In the genomic region with DNA sequence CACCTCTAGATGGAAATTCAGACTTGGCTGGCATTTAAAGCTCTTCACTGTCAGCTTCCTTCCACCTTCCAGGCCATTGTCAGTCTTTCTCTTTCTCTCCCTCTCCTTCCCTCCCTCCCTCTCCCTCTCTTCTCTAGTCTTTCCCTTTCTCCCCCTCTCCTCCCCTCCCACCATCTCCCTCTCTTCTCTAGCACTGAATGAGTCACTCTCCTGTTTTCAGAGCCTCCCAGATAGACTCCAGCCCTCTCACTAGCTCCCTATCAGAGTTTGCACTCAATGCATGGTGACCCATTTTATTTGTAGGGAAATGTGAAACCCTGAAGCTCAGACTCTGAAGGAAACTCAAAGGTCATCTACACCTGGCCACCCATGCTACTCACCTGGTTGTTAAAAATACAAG, we compare ENCODE assay signal across 15 cellular contexts. TPM values are rescaled to one million over a fixed set of nuclear protein-coding genes. Genes with fewer than 3 reads are reported as not detected.
DNase-seq lines count a peak whose midpoint lies in the region; ATAC-seq and TF ChIP-seq lines count a peak whose summit lies in the region.
"Had no signal": no experiment of that assay in that cellular context is flagged by ENCODE, and none has a peak within 500 bp of the region (broad histone marks: within the 10 kb centered on the region; RNA-seq: fewer than 3 reads in every experiment).

No MANE protein-coding gene starts in this region.

- no peaks in the 10 kb centered on the region for H3K27me3 ChIP-seq in smooth muscle cell (ENCODE audit: low read depth)
- H3K27me3 ChIP-seq: stomach had no signal

- peak overlapping the region; percentile 6 for H3K27ac ChIP-seq in smooth muscle cell (ENCODE audit: low read depth)
- H3K27ac ChIP-seq: 22Rv1, PC-9, stomach had no signal

- no peaks in the 10 kb centered on the region for H3K9me3 ChIP-seq in smooth muscle cell (replicated peaks; ENCODE audit: low read depth)
- H3K9me3 ChIP-seq: HAP-1, stomach had no signal

- no peaks in the 10 kb centered on the region for H4K20me1 ChIP-seq in smooth muscle cell (ENCODE audit: low read depth)

- ATAC-seq in T-cell (replicated peaks in 1 of 4) = no peak
- ATAC-seq in HG02852 (IDR thresholded peaks at IDR 0.05; ENCODE audit: unreplicated experiment) = no peak

- H3K36me3 ChIP-seq in smooth muscle cell (ENCODE audit: low read depth) = no peaks in the 10 kb centered on the region
- H3K36me3 ChIP-seq: HAP-1 had no signal

- H3K27me3 Mint-ChIP-seq in T-cell = no peaks in the 10 kb centered on the region

- POLR2A ChIA-PET in T-cell (lab: Charles Lee) = interaction anchor here in 1 of 2 donors (0.6 kb wide), 1 partner anchor 52 kb away, joined by 3 read pairs; no protein-coding TSS in a partner anchor

- no peak for TF ChIP-seq CTCF in fibroblast of pulmonary artery (IDR thresholded peaks at IDR 0.05; ENCODE audit: low read length, missing control alignments)
- TF ChIP-seq CTCF in smooth muscle cell (IDR thresholded peaks at IDR 0.05; ENCODE audit: borderline replicate concordance, insufficient read depth, poor library complexity, severe bottlenecking) = no peak

- H2AFZ ChIP-seq in smooth muscle cell (ENCODE audit: low read depth) = no peak overlapping the region
- H2AFZ ChIP-seq: PC-9 had no signal

- CTCF ChIA-PET in T-cell (lab: Charles Lee) = interaction anchor here (0.5 to 1.5 kb wide), 5 partner anchors 10 to 200 kb away, joined by 3 to 6 read pairs (median 4); no protein-coding TSS in a partner anchor

- H3K4me2 ChIP-seq in smooth muscle cell = peak overlapping the region; percentile 10
- H3K4me2 ChIP-seq: PC-9 had no signal

- peaks cover 27 to 46% (median 30%) of the 10 kb centered on the region in 3 donors for H3K4me1 Mint-ChIP-seq in T-cell

- H3K4me3 ChIP-seq in fibroblast of pulmonary artery (replicated peaks; ENCODE audit: low read depth, low read length) (no peak overlapping the region), smooth muscle cell (no peak overlapping the region)
- H3K4me3 ChIP-seq: HAP-1, PC-9, stomach had no signal

- H3K4me1 ChIP-seq in smooth muscle cell (ENCODE audit: low read depth) = peaks cover 9% of the 10 kb centered on the region
- H3K4me1 ChIP-seq: HAP-1, stomach had no signal

- peaks cover 12% of the 10 kb centered on the region for H3K36me3 Mint-ChIP-seq in T-cell

- peak overlapping the region; percentile 67 to 82 for H3K27ac Mint-ChIP-seq in T-cell
- H3K27ac Mint-ChIP-seq: activated T-helper 2 cell treated with anti-CD3 and anti-CD28 coated beads, Interferon-gamma antibody, Interleukin-2, Interleukin-4, amounts not matched to agents 10 μg/mL and 5 μg/mL and 100 μg/mL, durations not matched to agents 14 hours and 24 hours and 36 hours had no signal

- no peak overlapping the region for H3K4me3 Mint-ChIP-seq in T-cell

- H3F3A ChIP-seq in smooth muscle cell (ENCODE audit: low read depth) = peaks cover 5% of the 10 kb centered on the region

- no peak overlapping the region for H3K9ac ChIP-seq in smooth muscle cell (ENCODE audit: low read depth)

- DNase-seq in DMS53 (lab: John Stamatoyannopoulos, UW) (peak; percentile 15), DMS53 treated with DMSO at 0.1 percent for 48 hours (lab: John Stamatoyannopoulos, UW; ENCODE audit: unreplicated experiment) (no peak), T-cell (no peak), fibroblast of pulmonary artery (ENCODE audit: low read depth) (peak; percentile 63), smooth muscle cell (lab: John Stamatoyannopoulos, UW; ENCODE audit: unreplicated experiment) (no peak), HuH-7.5 (ENCODE audit: low spot score) (no peak), KG1 (lab: John Stamatoyannopoulos, UW) (no peak)
- DNase-seq: NCI-H1694 treated with DMSO at 0.1 percent for 48 hours; PC-9; stimulated activated CD4-positive, alpha-beta T cell treated with anti-CD3 and anti-CD28 coated beads, Interleukin-15, amount 100 ng/mL, for 24 hours; stomach had no signal

- H3K9me3 Mint-ChIP-seq in T-cell = no peaks in the 10 kb centered on the region
- H3K9me3 Mint-ChIP-seq: activated T-helper 2 cell treated with anti-CD3 and anti-CD28 coated beads, Interferon-gamma antibody, Interleukin-2, Interleukin-4, amounts not matched to agents 10 μg/mL and 5 μg/mL and 100 μg/mL, durations not matched to agents 14 hours and 24 hours and 36 hours had no signal

- no peaks in the 10 kb centered on the region for H3K79me2 ChIP-seq in smooth muscle cell (ENCODE audit: low read depth)

RNA-seq across cellular contexts. Expression of gene MATN1, which starts 4.4 kb away (rescaled TPM):
- total RNA-seq in T-cell = 1 to 10 TPM in 2 of 5 donors, under 1 TPM in 3; 0.20 to 5.5 (median 0.60) TPM
- 0.36 and 2.0 TPM in 2 replicates for total RNA-seq in smooth muscle cell
- 0.40 and 0.61 TPM in 2 replicates for polyA plus RNA-seq in smooth muscle cell
- polyA plus RNA-seq: stomach had no signal

RNA-seq across cellular contexts. Expression of gene LAPTM5, which starts 29.8 kb away (rescaled TPM):
- total RNA-seq in T-cell = 100 to 1,000 TPM; 529 to 586 (median 559) TPM
- total RNA-seq in smooth muscle cell = 0.49 and 1.4 TPM in 2 replicates
- polyA plus RNA-seq in smooth muscle cell = 0.63 and 1.6 TPM in 2 replicates

Comparison
In these comparisons a context has a peak if more than half of its experiments do, and no peak if none do; other contexts are left out.
1. DNase-seq: peak in DMS53 (single experiment) and fibroblast of pulmonary artery (single experiment); none in DMS53 treated with DMSO at 0.1 percent for 48 hours (single experiment), T-cell (0 of 34), smooth muscle cell (single experiment), HuH-7.5 (single experiment) and KG1 (single experiment).
2. RNA of gene LAPTM5, which starts 29.8 kb away (total RNA-seq): 529 to 586 TPM in T-cell; 0.49 to 1.4 TPM in smooth muscle cell; every median in the first group is over 100 times any median in the second.